Comparison of ENCODE assay signal across 10 cellular contexts in genomic region chr7:77002678-77003233, GRCh38. TPM values are rescaled to one million over a fixed set of nuclear protein-coding genes. Genes with fewer than 3 reads are reported as not detected.
"Had no signal": no experiment of that assay in that cellular context is flagged by ENCODE, and none has a peak within 500 bp of the region (broad histone marks: within the 10 kb centered on the region; RNA-seq: fewer than 3 reads in every experiment).

No MANE protein-coding gene starts in this region.

RNA-seq across cellular contexts. Expression of gene SPDYE17, which starts 29.4 kb away (rescaled TPM):
- total RNA-seq: activated CD4-positive, alpha-beta memory T cell treated with anti-CD3 and anti-CD28 coated beads, Interleukin-2, amount 10 ng/mL, durations not matched to agents 7 days and 5 days; activated T-helper 1 cell treated with anti-CD3 and anti-CD28 coated beads, Interleukin-12 subunit alpha, Interleukin-12 subunit beta, Interleukin-2, Interleukin-4 antibody, amounts not matched to agents 30 ng/mL and 10 ng/mL and 1 ng/mL, durations not matched to agents 14 hours and 24 hours and 36 hours; ascending aorta; body of pancreas; LHCN-M2; M059J; PC-3; Right ventricle myocardium inferior; RPMI7951; T-cell had no signal

RNA-seq across cellular contexts. Expression of gene SPDYE18, which starts 59.6 kb away (rescaled TPM):
- total RNA-seq: ascending aorta, PC-3, RPMI7951 had no signal
